18 cellular contexts compared by ENCODE assay signal in genomic region chr9:129237804-129238203, GRCh38. TPM values are rescaled to one million over a fixed set of nuclear protein-coding genes. Genes with fewer than 3 reads are reported as not detected.
DNase-seq lines count a peak whose midpoint lies in the region; ATAC-seq, FAIRE-seq and TF ChIP-seq lines count a peak whose summit lies in the region.
"Had no signal": no experiment of that assay in that cellular context is flagged by ENCODE, and none has a peak within 500 bp of the region (broad histone marks: within the 10 kb centered on the region; RNA-seq: fewer than 3 reads in every experiment).

No MANE protein-coding gene starts in this region.

- no peaks in the 10 kb centered on the region for H3K27me3 Mint-ChIP-seq in CD4-positive, CD25-positive, alpha-beta regulatory T cell
- H3K27me3 Mint-ChIP-seq in activated CD8-positive, alpha-beta T cell treated with anti-CD3 and anti-CD28 coated beads for 36 hours = no peaks in the 10 kb centered on the region

- CTCF ChIA-PET in A549 (lab: Yijun Ruan, JAX) = interaction anchor here (0.7 to 2.1 kb wide), 4 partner anchors 8 to 106 kb away, joined by 3 to 6 read pairs (median 4); no protein-coding TSS in a partner anchor
- CTCF ChIA-PET in activated CD8-positive, alpha-beta T cell treated with anti-CD3 and anti-CD28 coated beads for 36 hours (lab: Charles Lee) = interaction anchor here (0.9 to 4.7 kb wide), 8 partner anchors 13 to 223 kb away, joined by 3 to 19 read pairs (median 4); no protein-coding TSS in a partner anchor

- intact Hi-C loops in activated CD8-positive, alpha-beta T cell treated with anti-CD3 and anti-CD28 coated beads for 36 hours (cut with micrococcal nuclease) = no loop called here
- intact Hi-C loops in kidney (cut with DNase I) = no loop called here

- no peak overlapping the region for H3K4me3 ChIP-seq in A549
- peak overlapping the region; percentile 68 for H3K4me3 ChIP-seq in CD4-positive, CD25-positive, alpha-beta regulatory T cell (ENCODE audit: low read depth, low read length)
- no peak overlapping the region for H3K4me3 ChIP-seq in kidney (ENCODE audit: low read length in 2 of 2)
- H3K4me3 ChIP-seq: ascending aorta, BLaER1, right atrium auricular region, thyroid gland had no signal

- POLR2A ChIA-PET in A549 (lab: Yijun Ruan, JAX) = interaction anchor here (0.6 to 3.6 kb wide), 3 partner anchors 60 to 98 kb away, joined by 4 to 15 read pairs (median 7); partner anchors contain the start of gene IER5L
- POLR2A ChIA-PET in activated CD8-positive, alpha-beta T cell treated with anti-CD3 and anti-CD28 coated beads for 36 hours (lab: Charles Lee) = interaction anchor here (0.7 to 4.0 kb wide), 17 partner anchors 8 to 346 kb away, joined by 3 to 14 read pairs (median 4); partner anchors contain the start of gene IER5L

- H3K4me1 ChIP-seq in A549 (peaks cover 17% of the 10 kb centered on the region), kidney (ENCODE audit: control insufficient read depth in 1 of 2, insufficient read depth in 1 of 2, low read depth in 1 of 2, low read length in 2 of 2) (no peaks in the 10 kb centered on the region)
- H3K4me1 ChIP-seq in CD4-positive, CD25-positive, alpha-beta regulatory T cell (ENCODE audit: control insufficient read depth, insufficient read depth, low read length, poor library complexity, severe bottlenecking) = peaks cover 46% of the 10 kb centered on the region
- H3K4me1 ChIP-seq: thyroid gland had no signal

- no peaks in the 10 kb centered on the region for H3K36me3 ChIP-seq in CD4-positive, CD25-positive, alpha-beta regulatory T cell (ENCODE audit: control insufficient read depth, insufficient read depth, low read length)
- H3K36me3 ChIP-seq in kidney (ENCODE audit: control insufficient read depth in 1 of 2, insufficient read depth in 2 of 2, low read length in 2 of 2) = no peaks in the 10 kb centered on the region
- H3K36me3 ChIP-seq: ascending aorta, BLaER1, right atrium auricular region, thyroid gland had no signal

- H3K27ac ChIP-seq in A549 (peak overlapping the region in 1 of 2 experiments; percentile 87; a peak in 4 of 6 replicates), kidney (ENCODE audit: low read depth in 2 of 2, low read length in 2 of 2) (no peak overlapping the region)
- H3K27ac ChIP-seq in CD4-positive, CD25-positive, alpha-beta regulatory T cell (ENCODE audit: insufficient read depth, low read length, poor library complexity, severe bottlenecking) = peak overlapping the region; percentile 75
- H3K27ac ChIP-seq: ascending aorta, BLaER1, right atrium auricular region, thyroid gland had no signal

- TF ChIP-seq RAD21 in A549 (conservative IDR thresholded peaks at IDR 0.05 in 1 of 2, IDR thresholded peaks at IDR 0.05 in 1 of 2) = no peak

- peak in 1 of 2 experiments; percentile 26; a peak in 2 of 6 replicates for ATAC-seq in A549
- no peak for ATAC-seq in CD4-positive, CD25-positive, alpha-beta regulatory T cell (ENCODE audit: low read depth in 2 of 2)
- ATAC-seq in activated CD8-positive, alpha-beta T cell treated with anti-CD3 and anti-CD28 coated beads for 36 hours = no peak
- ATAC-seq in GM21515 (IDR thresholded peaks at IDR 0.05; ENCODE audit: unreplicated experiment) = no peak

- FAIRE-seq in A549 (lab: Jason Lieb, UNC) (no peak), kidney (lab: Jason Lieb, UNC) (no peak)

- peak overlapping the region; percentile 72 for H3K4me2 ChIP-seq in A549

- 52% methylated on average over 2 of the region's 2 CpGs for WGBS in A549 (ENCODE audit: missing lambda C conversion rate)

- peaks cover 0 to 7% (median 2%) of the 10 kb centered on the region in 7 donors for H3K9me3 Mint-ChIP-seq in CD4-positive, CD25-positive, alpha-beta regulatory T cell
- H3K9me3 Mint-ChIP-seq in activated CD8-positive, alpha-beta T cell treated with anti-CD3 and anti-CD28 coated beads for 36 hours = peaks cover 15% of the 10 kb centered on the region
- H3K9me3 Mint-ChIP-seq: immature natural killer cell, WTC11 had no signal

- no peaks in the 10 kb centered on the region for H3K27me3 ChIP-seq in CD4-positive, CD25-positive, alpha-beta regulatory T cell (ENCODE audit: control insufficient read depth, insufficient read depth, low read length)
- H3K27me3 ChIP-seq: ascending aorta, right atrium auricular region, thyroid gland had no signal

- TF ChIP-seq EP300 in A549 (IDR thresholded peaks at IDR 0.05) = no peak

- peaks cover 7 to 80% (median 43%) of the 10 kb centered on the region in 4 donors for H3K4me1 Mint-ChIP-seq in CD4-positive, CD25-positive, alpha-beta regulatory T cell
- H3K4me1 Mint-ChIP-seq in activated CD8-positive, alpha-beta T cell treated with anti-CD3 and anti-CD28 coated beads for 36 hours (ENCODE audit: low read depth) = peaks cover 63% of the 10 kb centered on the region

- no peak for TF ChIP-seq CTCF in A549 (IDR thresholded peaks at IDR 0.05)
- TF ChIP-seq CTCF in activated CD8-positive, alpha-beta T cell treated with anti-CD3 and anti-CD28 coated beads for 36 hours (IDR thresholded peaks at IDR 0.05) = no peak
- no peak for TF ChIP-seq CTCF in kidney (IDR thresholded peaks at IDR 0.05; ENCODE audit: borderline replicate concordance, extremely low read depth, insufficient read depth)

- no peak for TF ChIP-seq POLR2A in A549 (IDR thresholded peaks at IDR 0.05; ENCODE audit: low read length)

- H3K36me3 Mint-ChIP-seq in CD4-positive, CD25-positive, alpha-beta regulatory T cell = peaks cover 5% of the 10 kb centered on the region
- no peaks in the 10 kb centered on the region for H3K36me3 Mint-ChIP-seq in activated CD8-positive, alpha-beta T cell treated with anti-CD3 and anti-CD28 coated beads for 36 hours (ENCODE audit: low read depth)

- peaks cover 4% of the 10 kb centered on the region; the same call in 1 of the 3 replicates for H3K9me3 ChIP-seq in A549
- no peaks in the 10 kb centered on the region for H3K9me3 ChIP-seq in CD4-positive, CD25-positive, alpha-beta regulatory T cell (ENCODE audit: control insufficient read depth in 2 of 2, low read length in 2 of 2)
- H3K9me3 ChIP-seq in kidney (ENCODE audit: control insufficient read depth in 1 of 2, low read length in 2 of 2) = peaks cover 2 to 11% of the 10 kb centered on the region in 2 donors
- H3K9me3 ChIP-seq: thyroid gland had no signal

- peak overlapping the region; percentile 92 to 97 (median 94) for H3K4me3 Mint-ChIP-seq in CD4-positive, CD25-positive, alpha-beta regulatory T cell
- H3K4me3 Mint-ChIP-seq in activated CD8-positive, alpha-beta T cell treated with anti-CD3 and anti-CD28 coated beads for 36 hours = peak overlapping the region; percentile 78
- H3K4me3 Mint-ChIP-seq: WTC11 had no signal

- no peak overlapping the region for H3K9ac ChIP-seq in kidney (ENCODE audit: low read length in 2 of 2)
- H3K9ac ChIP-seq: BLaER1 had no signal

- DNase-seq in A549 (ENCODE audit: low read depth in 1 of 2, low spot score in 1 of 2) = no peak
- no peak for DNase-seq in CD4-positive, CD25-positive, alpha-beta regulatory T cell
- DNase-seq in activated CD8-positive, alpha-beta T cell treated with anti-CD3 and anti-CD28 coated beads for 36 hours = no peak
- DNase-seq in kidney = peak; percentile 21
- no peak for DNase-seq in NCI-H2107 treated with DMSO at 0.1 percent for 48 hours (lab: John Stamatoyannopoulos, UW; ENCODE audit: unreplicated experiment)
- DNase-seq in SW 1271 (lab: John Stamatoyannopoulos, UW) = no peak
- DNase-seq in AG08396 (ENCODE audit: low spot score) = no peak
- DNase-seq: cortex of kidney, erythroblast, immature natural killer cell, NCI-H1930, NCI-H510A treated with DMSO at 0.1 percent for 48 hours, thyroid gland had no signal

- peak overlapping the region; percentile 97 to 98 (median 98) for H3K27ac Mint-ChIP-seq in CD4-positive, CD25-positive, alpha-beta regulatory T cell
- H3K27ac Mint-ChIP-seq in activated CD8-positive, alpha-beta T cell treated with anti-CD3 and anti-CD28 coated beads for 36 hours = peak overlapping the region; percentile 96
- H3K27ac Mint-ChIP-seq: WTC11 had no signal

TF ChIP-seq in A549, 52 proteins besides CTCF, POLR2A, EP300 and RAD21:
- TF ChIP-seq ZC3H11A (IDR thresholded peaks at IDR 0.05) (no peak), USF2 (IDR thresholded peaks at IDR 0.05) (no peak), NPAS2 (CRISPR knock-in tag; IDR thresholded peaks at IDR 0.05; ENCODE audit: borderline replicate concordance) (no peak), MAZ (IDR thresholded peaks at IDR 0.05; ENCODE audit: borderline replicate concordance, low read depth, low read length) (no peak), HDAC2 (IDR thresholded peaks at IDR 0.05) (no peak), CHD4 (IDR thresholded peaks at IDR 0.05; ENCODE audit: borderline replicate concordance) (no peak), BHLHE40 (IDR thresholded peaks at IDR 0.05; ENCODE audit: low read depth, low read length) (no peak), HOXB13 (CRISPR knock-in tag; IDR thresholded peaks at IDR 0.05; ENCODE audit: low read depth) (no peak), HOXB5 (CRISPR knock-in tag; IDR thresholded peaks at IDR 0.05) (no peak), NR3C1 (IDR thresholded peaks at IDR 0.05) (no peak), HEYL (CRISPR knock-in tag; IDR thresholded peaks at IDR 0.05) (no peak), KDM1A (IDR thresholded peaks at IDR 0.05; ENCODE audit: low read depth) (no peak), MAX (IDR thresholded peaks at IDR 0.05) (no peak)

RNA-seq across cellular contexts. Expression of gene IER5L, which starts 59.7 kb away (rescaled TPM):
- 16.8 and 25.1 TPM in 2 replicates for polyA plus RNA-seq in A549 (2011; rRNA removed)
- polyA plus RNA-seq in A549 (2012; cell fraction: cytosol; rRNA removed) = 51.4 and 90.0 TPM in 2 replicates
- 63.3 and 123 TPM in 2 replicates for polyA plus RNA-seq in A549 (2012; cell fraction: nucleus; rRNA removed)
- polyA plus RNA-seq in A549 (2017; fragmentation: RNase III; extraction: RNeasy Plus Mini Kit Qiagen cat#74134 plus additional on column Dnase treatment) = 47.9 to 67.5 TPM (median 54.9 TPM) in 3 replicates
- polyA minus RNA-seq in A549 (2011; rRNA and poly(A)+ RNA removed) = 18.1 and 21.3 TPM in 2 replicates
- total RNA-seq in CD4-positive, CD25-positive, alpha-beta regulatory T cell = 2.7 TPM
- polyA plus RNA-seq in CD4-positive, CD25-positive, alpha-beta regulatory T cell = not detected
- total RNA-seq in activated CD8-positive, alpha-beta T cell treated with anti-CD3 and anti-CD28 coated beads for 36 hours = 1 to 10 TPM; 3.7 to 4.1 TPM
- 46.9 TPM for total RNA-seq in kidney
- polyA plus RNA-seq in kidney (ENCODE audit: insufficient read depth, low read depth, low replicate concordance) = 18.0 TPM
